1 cellular context compared by ENCODE assay signal in genomic region chr12:121004253-121004815, GRCh38.
TF ChIP-seq lines count a peak whose summit lies in the region.

No MANE protein-coding gene starts in this region.

TF ChIP-seq in HepG2, 621 proteins besides CTCF, POLR2A, EP300 and RAD21:
- TF ChIP-seq ZZZ3 (CRISPR knock-in tag; IDR thresholded peaks at IDR 0.05; ENCODE audit: borderline replicate concordance) (no peak), ZNF143 (CRISPR knock-in tag; IDR thresholded peaks at IDR 0.05) (no peak), ZNF607 (CRISPR knock-in tag; IDR thresholded peaks at IDR 0.05; ENCODE audit: borderline replicate concordance) (no peak), ZNF556 (CRISPR knock-in tag; IDR thresholded peaks at IDR 0.05; ENCODE audit: borderline replicate concordance) (no peak), GLMP (CRISPR knock-in tag; IDR thresholded peaks at IDR 0.05; ENCODE audit: borderline replicate concordance) (no peak), ZSCAN20 (CRISPR knock-in tag; IDR thresholded peaks at IDR 0.05; ENCODE audit: borderline replicate concordance) (no peak), MYC (CRISPR knock-in tag; IDR thresholded peaks at IDR 0.05; ENCODE audit: borderline replicate concordance) (no peak), ZNF296 (CRISPR knock-in tag; conservative IDR thresholded peaks at IDR 0.05) (no peak), AGO2 (optimal IDR thresholded peaks at IDR 0.05; ENCODE audit: low read depth, low read length) (peak; percentile 95), ZNF687 (CRISPR knock-in tag; IDR thresholded peaks at IDR 0.05) (peak; percentile 21; the same call in 1 of the 2 replicates), ATF1 (CRISPR knock-in tag; IDR thresholded peaks at IDR 0.05) (no peak), ZNF337 (CRISPR knock-in tag; IDR thresholded peaks at IDR 0.05; ENCODE audit: borderline replicate concordance, low read depth) (no peak), NFYB (CRISPR knock-in tag; IDR thresholded peaks at IDR 0.05) (no peak), ZNF737 (CRISPR knock-in tag; IDR thresholded peaks at IDR 0.05; ENCODE audit: borderline replicate concordance) (0 out of 2 replicates have a peak, but pooled peaks have one; percentile 4), FLYWCH1 (CRISPR knock-in tag; IDR thresholded peaks at IDR 0.05) (no peak), SIN3A (IDR thresholded peaks at IDR 0.05; ENCODE audit: borderline replicate concordance, low read depth, low read length) (no peak), CERS6 (CRISPR knock-in tag; IDR thresholded peaks at IDR 0.05) (no peak), ATF6 (CRISPR knock-in tag; conservative IDR thresholded peaks at IDR 0.05) (no peak), ETS1 (CRISPR knock-in tag; IDR thresholded peaks at IDR 0.05) (no peak), WIZ (CRISPR knock-in tag; IDR thresholded peaks at IDR 0.05) (no peak), POLR2G (IDR thresholded peaks at IDR 0.05; ENCODE audit: low read depth, low read length) (peak; percentile 39; the same call in 1 of the 2 replicates), RBM22 (optimal IDR thresholded peaks at IDR 0.05; ENCODE audit: low read length) (no peak), ZBTB46 (CRISPR knock-in tag; IDR thresholded peaks at IDR 0.05; ENCODE audit: borderline replicate concordance) (no peak), DRAP1 (CRISPR knock-in tag; IDR thresholded peaks at IDR 0.05) (no peak), ZNF343 (CRISPR knock-in tag; IDR thresholded peaks at IDR 0.05) (no peak), ZBTB8A (CRISPR knock-in tag; IDR thresholded peaks at IDR 0.05; ENCODE audit: borderline replicate concordance, low read depth) (no peak)
